10 cellular contexts compared by ENCODE assay signal in genomic region chr22:44068422-44069191, GRCh38. TPM values are rescaled to one million over a fixed set of nuclear protein-coding genes. Genes with fewer than 3 reads are reported as not detected.
A peak's percentile ranks its signal among the peaks of the same experiment; 100 is the strongest.
DNase-seq lines count a peak whose midpoint lies in the region; ATAC-seq, FAIRE-seq and TF ChIP-seq lines count a peak whose summit lies in the region.
"Had no signal": no experiment of that assay in that cellular context is flagged by ENCODE, and none has a peak within 500 bp of the region (broad histone marks: within the 10 kb centered on the region; RNA-seq: fewer than 3 reads in every experiment).

No MANE protein-coding gene starts in this region.

- 2% methylated on average over 30 of the region's 30 CpGs for WGBS in GM12878 (ENCODE audit: insufficient coverage, insufficient replicate concordance, low lambda C conversion rate, missing lambda C conversion rate)
- 81 to 86% methylated on average over 23 to 27 of the region's 30 CpGs for WGBS in thyroid gland, 2 donors

- TF ChIP-seq EP300 in GM12878 (IDR thresholded peaks at IDR 0.05; ENCODE audit: borderline replicate concordance in 1 of 2, control insufficient read depth in 1 of 2, low read depth in 2 of 2, low read length in 2 of 2), result 0 out of 4 replicates have a peak, but pooled peaks of 1 of the 2 experiments have one; percentile 5

- H3K36me3 ChIP-seq in GM12878 (ENCODE audit: control insufficient read depth in 2 of 2, insufficient read depth in 2 of 2, low read length in 1 of 2), result peaks cover 1 to 3% of the 10 kb centered on the region in 2 experiments; a peak in 3 of 4 replicates
- no peaks in the 10 kb centered on the region for H3K36me3 ChIP-seq in thyroid gland

- H3K9me3 ChIP-seq in GM12878 (replicated peaks; ENCODE audit: control insufficient read depth, insufficient read depth, low read length), result no peaks in the 10 kb centered on the region
- H3K9me3 ChIP-seq in thyroid gland, result no peaks in the 10 kb centered on the region

- ATAC-seq in HG03342 (IDR thresholded peaks at IDR 0.05; ENCODE audit: unreplicated experiment) (peak; percentile 45), GM12878 (peak; percentile 84), omental fat pad (ENCODE audit: low FRiP score) (peak; percentile 21), esophagus mucosa (no peak), GM21367 (IDR thresholded peaks at IDR 0.05; ENCODE audit: unreplicated experiment) (no peak)

- BruUV-seq in GM12878 (replicated peaks; lab: Mats Ljungman, UMichigan), result no TSS peak

- TF ChIP-seq POLR2A in GM12878 (IDR thresholded peaks at IDR 0.05; ENCODE audit: low read depth, low read length) (no peak), thyroid gland (IDR thresholded peaks at IDR 0.05) (no peak)

- no peak for TF ChIP-seq RAD21 in GM12878 (IDR thresholded peaks at IDR 0.05; ENCODE audit: insufficient read depth, low read depth, low read length)

- H3K4me1 ChIP-seq in GM12878 (ENCODE audit: control insufficient read depth, insufficient read depth, low read length), result peaks cover 39% of the 10 kb centered on the region
- H3K4me1 ChIP-seq in thyroid gland, result peaks cover 0 to 11% of the 10 kb centered on the region in 2 donors

- in situ Hi-C loops in GM12878 (cut with MboI), result no loop called here

- peak overlapping the region; percentile 18; the same call in 1 of the 2 replicates for H3K4me3 ChIP-seq in GM12878
- H3K4me3 ChIP-seq in thyroid gland (replicated peaks in 1 of 3), result no peak overlapping the region

- intact Hi-C loops in GM12878 (cut with micrococcal nuclease; ENCODE audit: unreplicated experiment), result loop anchor here (1.0 to 5.0 kb wide), 2 partner anchors 43 to 76 kb away; no protein-coding TSS in a partner anchor
- intact Hi-C loops in thyroid gland (cut with DNase I), result no loop called here

- H3K27ac ChIP-seq in GM12878 (ENCODE audit: control insufficient read depth, insufficient read depth), result peak overlapping the region; percentile 78
- no peak overlapping the region for H3K27ac ChIP-seq in thyroid gland

- H3K79me2 ChIP-seq in GM12878 (ENCODE audit: control insufficient read depth, insufficient read depth, low read length), result peaks cover 83% of the 10 kb centered on the region

- peak overlapping the region; percentile 7; the same call in 1 of the 2 replicates for H3K9ac ChIP-seq in GM12878 (ENCODE audit: control insufficient read depth, insufficient read depth, low read length)

- H2AFZ ChIP-seq in GM12878 (ENCODE audit: control insufficient read depth, low read depth, low read length), result no peak overlapping the region

- POLR2A ChIA-PET in GM12878 (lab: Charles Lee), result interaction anchor here (1.1 to 3.9 kb wide), 5 partner anchors 21 to 69 kb away, joined by 4 to 25 read pairs (median 9); partner anchors contain the start of gene PARVB

- no peaks in the 10 kb centered on the region for H4K20me1 ChIP-seq in GM12878 (ENCODE audit: control insufficient read depth, insufficient read depth)

- RAD21 ChIA-PET in GM12878 (lab: Charles Lee; ENCODE audit: unreplicated experiment), result interaction anchor here (1.0 to 4.5 kb wide), 9 partner anchors 17 to 75 kb away, joined by 3 to 26 read pairs (median 7); no protein-coding TSS in a partner anchor

- peak; percentile 56 for DNase-seq in GM12878 (ENCODE audit: low read depth, low spot score)
- no peak for DNase-seq in omental fat pad (ENCODE audit: low spot score)
- no peak for DNase-seq in NCI-H2081 treated with DMSO at 0.1 percent for 48 hours (lab: John Stamatoyannopoulos, UW)
- DNase-seq in thyroid gland, result no peak
- DNase-seq: mesenchymal stem cell, NCI-H774 had no signal

- peak overlapping the region; percentile 62 for H3K4me2 ChIP-seq in GM12878 (ENCODE audit: control insufficient read depth, insufficient read depth)

- no peak for FAIRE-seq in GM12878 (lab: Jason Lieb, UNC)

- TF ChIP-seq CTCF in GM12873 (IDR thresholded peaks at IDR 0.05; ENCODE audit: insufficient read depth, low read depth, low read length, missing control alignments) (peak; percentile 7), GM12878 (IDR thresholded peaks at IDR 0.05 in 2 of 3, conservative IDR thresholded peaks at IDR 0.05 in 1 of 3; ENCODE audit: control insufficient read depth in 2 of 3, extremely low read depth in 1 of 3, insufficient read depth in 1 of 3, low read depth in 3 of 3, low read length in 3 of 3) (peak; percentile 4 to 21 (median 6); a peak in 2 of 6 replicates), omental fat pad (IDR thresholded peaks at IDR 0.05) (no peak), thyroid gland (IDR thresholded peaks at IDR 0.05) (no peak)

- SMC1A ChIA-PET in GM12878 (lab: Charles Lee; ENCODE audit: uncharacterized antibody, unreplicated experiment), result interaction anchor here (0.7 to 3.3 kb wide), 10 partner anchors 9 to 75 kb away, joined by 3 to 22 read pairs (median 6); partner anchors contain the start of gene PARVB

- CTCF ChIA-PET in GM12878 (lab: Yijun Ruan, JAX), result interaction anchor here (1.0 to 5.6 kb wide), 11 partner anchors 10 to 123 kb away, joined by 3 to 44 read pairs (median 5); no protein-coding TSS in a partner anchor

- H3K27me3 ChIP-seq in GM12878 (replicated peaks in 1 of 2; ENCODE audit: control insufficient read depth in 2 of 2, insufficient read depth in 2 of 2, low read length in 1 of 2) (no peaks in the 10 kb centered on the region), thyroid gland (no peaks in the 10 kb centered on the region)

TF ChIP-seq in GM12878, 131 proteins besides CTCF, POLR2A, EP300 and RAD21 (continues in another document):
- TF ChIP-seq RFX5 (IDR thresholded peaks at IDR 0.05; ENCODE audit: low read depth, low read length) (no peak), ASH2L (IDR thresholded peaks at IDR 0.05; ENCODE audit: borderline replicate concordance, low read depth) (no peak), JUNB (IDR thresholded peaks at IDR 0.05) (no peak), RBBP5 (conservative IDR thresholded peaks at IDR 0.05) (no peak), FOS (IDR thresholded peaks at IDR 0.05; ENCODE audit: borderline replicate concordance, extremely low read depth, insufficient read length) (no peak), CREM (IDR thresholded peaks at IDR 0.05; ENCODE audit: low read depth) (no peak), NFXL1 (IDR thresholded peaks at IDR 0.05; ENCODE audit: borderline replicate concordance) (peak; percentile 70; the same call in 1 of the 2 replicates), DPF2 (IDR thresholded peaks at IDR 0.05) (peak; percentile 46), ATF3 (IDR thresholded peaks at IDR 0.05; ENCODE audit: borderline replicate concordance, extremely low read depth, low read depth, low read length) (no peak), CEBPZ (IDR thresholded peaks at IDR 0.05; ENCODE audit: low read depth, low read length) (no peak)

RNA-seq across cellular contexts. Expression of gene PARVB, which starts 44.5 kb away (rescaled TPM):
- 111 and 117 TPM in 2 replicates for total RNA-seq in GM12878 (2013; cell fraction: nucleolus; rRNA removed)
- total RNA-seq in GM12878 (2014; rRNA removed), result 134 and 152 TPM in 2 replicates
- total RNA-seq in GM12878 (2014; rRNA removed; fragmentation: Illumina TruSeq; extraction: Trizol), result 69.7 and 70.3 TPM in 2 replicates
- 154 and 159 TPM in 2 replicates for total RNA-seq in GM12878 (2021)
- 66.8 TPM for polyA plus RNA-seq in GM12878 (2011; ENCODE audit: low read depth)
- 206 and 264 TPM in 2 replicates for polyA plus RNA-seq in GM12878 (2011; rRNA removed)
- 342 and 427 TPM in 2 replicates for polyA plus RNA-seq in GM12878 (2011; cell fraction: cytosol; rRNA removed)
- 245 and 262 TPM in 2 replicates for polyA plus RNA-seq in GM12878 (2011; cell fraction: nucleus; rRNA removed)
- 179 and 250 TPM in 2 replicates for polyA plus RNA-seq in GM12878 (2012)
- 40.7 and 82.2 TPM in 2 replicates for polyA plus RNA-seq in GM12878 (2014; fragmentation: Illumina TruSeq; extraction: Trizol)
- polyA plus RNA-seq in GM12878 (2014; fragmentation: Nextera tagmentation; extraction: Ambion mirVana), result 1 to 10 TPM; 5.2 to 7.1 TPM
- 239 and 255 TPM in 2 replicates for polyA plus RNA-seq in GM12878 (2014; rRNA removed)
- polyA plus RNA-seq in GM12878 (2016; fragmentation: Nextera tagmentation; extraction: Ambion mirVana), result 10 to 100 TPM; 60.9 to 66.9 TPM
- 124 and 137 TPM in 2 replicates for polyA minus RNA-seq in GM12878 (2011; rRNA and poly(A)+ RNA removed)
- polyA minus RNA-seq in GM12878 (2011; cell fraction: cytosol; rRNA and poly(A)+ RNA removed), result 41.4 and 42.4 TPM in 2 replicates
- 18.9 and 21.1 TPM in 2 replicates for polyA minus RNA-seq in GM12878 (2011; cell fraction: nucleus; rRNA and poly(A)+ RNA removed)
- total RNA-seq in omental fat pad, result 10 to 100 TPM; 59.5 to 82.0 (median 61.2) TPM
- 10 to 100 TPM in 2 of 4 donors, 1 to 10 TPM in 2; 6.7 to 34.9 (median 11.0) TPM for total RNA-seq in thyroid gland
- 6.7 TPM for total RNA-seq in esophagus mucosa

Comparison
In these comparisons a context has a peak if more than half of its experiments do, and no peak if none do; other contexts are left out.
1. CTCF ChIP-seq: peak in GM12873 (single experiment) and GM12878 (3 of 3); none in omental fat pad (0 of 3) and thyroid gland (0 of 6).
2. ATAC-seq: peak in HG03342 (single experiment), GM12878 (single experiment) and omental fat pad (single experiment); none in esophagus mucosa (single experiment) and GM21367 (single experiment).